In the genomic region with DNA sequence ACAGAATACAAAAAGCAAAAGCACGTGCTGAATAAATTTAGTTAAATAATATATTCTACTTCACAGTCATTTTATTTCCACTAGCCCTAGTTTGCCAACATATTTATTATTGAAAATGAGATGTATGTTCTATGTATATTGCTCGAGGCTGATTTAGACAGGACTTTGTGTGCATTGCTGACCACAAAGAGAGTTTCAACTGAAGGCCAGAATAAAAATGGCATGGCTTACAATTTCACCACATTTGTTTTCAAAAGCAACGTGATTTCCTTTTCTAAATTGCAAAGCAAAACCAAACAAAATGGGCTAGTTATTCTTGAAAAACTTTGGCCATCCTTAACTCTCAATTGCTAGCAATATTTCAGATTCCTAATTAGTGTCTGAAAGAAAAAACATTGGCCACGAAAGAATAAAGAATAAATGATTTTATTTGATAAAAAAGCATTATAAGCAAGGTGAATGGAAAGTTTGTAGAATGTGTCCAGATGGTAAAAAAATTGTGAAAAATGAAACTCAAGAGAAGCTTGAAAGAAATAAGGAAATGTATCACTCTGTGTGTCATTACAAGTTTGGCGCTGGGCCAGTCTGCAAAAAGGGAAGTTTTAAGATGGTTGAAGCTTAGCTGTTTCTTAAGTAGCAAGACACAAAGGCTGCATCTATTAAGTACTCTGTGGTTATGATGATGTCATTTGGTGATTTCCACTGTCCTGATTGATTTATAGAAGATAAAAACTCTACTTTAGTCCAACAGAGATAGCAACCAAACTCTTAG, we compare ENCODE assay signal across 9 cellular contexts.
DNase-seq lines count a peak whose midpoint lies in the region; ATAC-seq and TF ChIP-seq lines count a peak whose summit lies in the region.
"Had no signal": no experiment of that assay in that cellular context is flagged by ENCODE, and none has a peak within 500 bp of the region (broad histone marks: within the 10 kb centered on the region; RNA-seq: fewer than 3 reads in every experiment).

No MANE protein-coding gene starts in this region.

- H3K27me3 ChIP-seq in HL-60 (ENCODE audit: insufficient read depth, poor library complexity, severe bottlenecking) (no peaks in the 10 kb centered on the region), upper lobe of right lung (no peaks in the 10 kb centered on the region), Caco-2 (replicated peaks; ENCODE audit: control insufficient read depth, insufficient read depth, low read length) (no peaks in the 10 kb centered on the region)

- no peak for TF ChIP-seq POLR2A in lower leg skin (IDR thresholded peaks at IDR 0.05)

- CTCF ChIA-PET in Caco-2 (lab: Charles Lee), result no interaction called here

- peaks cover 8% of the 10 kb centered on the region for H3K27me3 Mint-ChIP-seq in Caco-2 (ENCODE audit: insufficient read depth, unreplicated experiment)

- H3K9me3 ChIP-seq in upper lobe of right lung (no peaks in the 10 kb centered on the region), Caco-2 (no peaks in the 10 kb centered on the region)

- H3K27ac ChIP-seq in HL-60 (replicated peaks) (peak overlapping the region; percentile 42; the same call in 1 of the 2 replicates), upper lobe of right lung (no peak overlapping the region)

- H3K27ac Mint-ChIP-seq in Caco-2 (ENCODE audit: unreplicated experiment), result no peak overlapping the region

- POLR2A ChIA-PET in Caco-2 (lab: Charles Lee), result no interaction called here

- H3K4me1 Mint-ChIP-seq in Caco-2 (ENCODE audit: low read depth, unreplicated experiment), result no peaks in the 10 kb centered on the region

- TF ChIP-seq CTCF in GM12864 (IDR thresholded peaks at IDR 0.05; ENCODE audit: low read depth, low read length, missing control alignments) (no peak), HL-60 (IDR thresholded peaks at IDR 0.05; ENCODE audit: insufficient read depth, low read length) (no peak), lower leg skin (IDR thresholded peaks at IDR 0.05) (no peak), upper lobe of right lung (IDR thresholded peaks at IDR 0.05) (no peak), Caco-2 (IDR thresholded peaks at IDR 0.05; ENCODE audit: insufficient read depth in 1 of 2, low read depth in 1 of 2, low read length in 1 of 2, severe bottlenecking in 1 of 2, unreplicated experiment in 1 of 2) (no peak)

- no peak overlapping the region; the same call in 1 of the 2 replicates for H3K4me3 ChIP-seq in GM12864 (ENCODE audit: low read depth, low read length)
- H3K4me3 ChIP-seq in HL-60 (replicated peaks; ENCODE audit: insufficient read depth, low read length), result no peak overlapping the region
- H3K4me3 ChIP-seq in lower leg skin (ENCODE audit: low read depth, poor library complexity, severe bottlenecking), result no peak overlapping the region
- H3K4me3 ChIP-seq in upper lobe of right lung, result no peak overlapping the region
- H3K4me3 ChIP-seq in Caco-2 (ENCODE audit: low read depth, low read length), result no peak overlapping the region

- DNase-seq in GM12864 (ENCODE audit: low read depth) (peak; percentile 85), HL-60 (ENCODE audit: low read depth in 1 of 2, low spot score in 1 of 2) (peak; percentile 57 to 93), lower leg skin (ENCODE audit: low spot score in 2 of 2) (peak; percentile 71 to 93), upper lobe of right lung (no peak), Caco-2 (no peak), AG08396 (ENCODE audit: low spot score) (no peak)
- peak; percentile 15 for DNase-seq in activated CD8-positive, alpha-beta memory T cell treated with anti-CD3 and anti-CD28 coated beads, Interleukin-2, amount 50 U/mL, for 24 hours (ENCODE audit: extremely low read depth)

- no TSS peak for BruUV-seq in Caco-2 (replicated peaks; lab: Mats Ljungman, UMichigan)

- no peaks in the 10 kb centered on the region for H3K36me3 ChIP-seq in upper lobe of right lung
- H3K36me3 ChIP-seq in Caco-2 (ENCODE audit: control insufficient read depth, insufficient read depth, low read length), result no peaks in the 10 kb centered on the region

- H3K9me3 Mint-ChIP-seq in Caco-2 (ENCODE audit: unreplicated experiment), result peaks cover 9% of the 10 kb centered on the region

- H3K4me1 ChIP-seq in upper lobe of right lung (no peaks in the 10 kb centered on the region), Caco-2 (no peaks in the 10 kb centered on the region)

- intact Hi-C loops in lower leg skin (cut with DNase I; ENCODE audit: low total_unique reads), result no loop called here
- intact Hi-C loops in upper lobe of right lung (cut with DNase I), result no loop called here
- intact Hi-C loops in Caco-2 (cut with micrococcal nuclease; ENCODE audit: unreplicated experiment), result no loop called here

- peak; percentile 94 for ATAC-seq in GM21447 (IDR thresholded peaks at IDR 0.05; ENCODE audit: unreplicated experiment)
- peak; percentile 77 for ATAC-seq in upper lobe of right lung
- ATAC-seq: Panc1 had no signal

- no peaks in the 10 kb centered on the region for H3K36me3 Mint-ChIP-seq in Caco-2 (ENCODE audit: insufficient read depth, unreplicated experiment)

- 60 to 63% methylated on average over 5 of the region's 5 CpGs for WGBS in lower leg skin, 2 donors

- no peak overlapping the region for H3K4me3 Mint-ChIP-seq in Caco-2 (ENCODE audit: unreplicated experiment)

Comparison
In these comparisons a context has a peak if more than half of its experiments do, and no peak if none do; other contexts are left out.
1. DNase-seq: peak in GM12864 (single experiment), HL-60 (2 of 2), activated CD8-positive, alpha-beta memory T cell treated with anti-CD3 and anti-CD28 coated beads, Interleukin-2, amount 50 U/mL, for 24 hours (single experiment) and lower leg skin (2 of 2); none in upper lobe of right lung (single experiment), Caco-2 (0 of 2) and AG08396 (single experiment).